8 cellular contexts compared by ENCODE assay signal in genomic region chr17:28812980-28813377, GRCh38. TPM values are rescaled to one million over a fixed set of nuclear protein-coding genes. Genes with fewer than 3 reads are reported as not detected.
A peak's percentile ranks its signal among the peaks of the same experiment; 100 is the strongest.
DNase-seq lines count a peak whose midpoint lies in the region; ATAC-seq, FAIRE-seq and TF ChIP-seq lines count a peak whose summit lies in the region.

No MANE protein-coding gene starts in this region.

- H3K9ac ChIP-seq in HUES6 (ENCODE audit: low read length): peak overlapping the region; percentile 92
- peak overlapping the region in 1 of 2 donors; percentile 76 for H3K9ac ChIP-seq in mucosa of rectum (ENCODE audit: low read depth in 1 of 2, low read length in 2 of 2)

- H3K36me3 ChIP-seq in HUES6 (ENCODE audit: control insufficient read depth, insufficient read depth, low read length) (no peaks in the 10 kb centered on the region), mucosa of rectum (ENCODE audit: control insufficient read depth in 2 of 2, insufficient read depth in 2 of 2, low read length in 2 of 2) (no peaks in the 10 kb centered on the region)

- peak overlapping the region; percentile 63 for H3K4me2 ChIP-seq in A549

- WGBS in A549 (ENCODE audit: missing lambda C conversion rate): 0% methylated on average over 5 of the region's 6 CpGs

- CTCF ChIA-PET in A549 (lab: Yijun Ruan, JAX): interaction anchor here (0.6 to 10.6 kb wide), 9 partner anchors 9 to 407 kb away, joined by 3 to 99 read pairs (median 4); partner anchors contain the start of gene DHRS13

- H3K4me3 ChIP-seq in A549: peak overlapping the region; percentile 73
- peak overlapping the region; percentile 91 for H3K4me3 ChIP-seq in HUES6 (ENCODE audit: low read depth, low read length)
- peak overlapping the region; percentile 86 to 89 for H3K4me3 ChIP-seq in mucosa of rectum (ENCODE audit: low read length in 2 of 2)

- POLR2A ChIA-PET in A549 (lab: Yijun Ruan, JAX): interaction anchor here (0.7 to 1.9 kb wide), 5 partner anchors 11 to 49 kb away, joined by 3 to 13 read pairs (median 4); no protein-coding TSS in a partner anchor

- H3K27ac ChIP-seq in A549 (peak overlapping the region; percentile 89 to 94), HUES6 (ENCODE audit: low read depth, low read length) (peak overlapping the region; percentile 91; the same call in 1 of the 2 replicates), mucosa of rectum (ENCODE audit: low read depth in 2 of 2, low read length in 2 of 2) (peak overlapping the region; percentile 79 to 90)

- no peak for TF ChIP-seq RAD21 in A549 (conservative IDR thresholded peaks at IDR 0.05 in 1 of 2, IDR thresholded peaks at IDR 0.05 in 1 of 2)

- no peaks in the 10 kb centered on the region for H3K27me3 ChIP-seq in HUES6 (ENCODE audit: control insufficient read depth, insufficient read depth, low read length)
- no peaks in the 10 kb centered on the region for H3K27me3 ChIP-seq in mucosa of rectum (ENCODE audit: control insufficient read depth in 2 of 2, insufficient read depth in 2 of 2, low read length in 2 of 2)

- peak; percentile 59 for FAIRE-seq in A549 (lab: Jason Lieb, UNC)

- H3K9me3 ChIP-seq in A549: no peaks in the 10 kb centered on the region
- no peaks in the 10 kb centered on the region for H3K9me3 ChIP-seq in HUES6 (ENCODE audit: control insufficient read depth, insufficient read depth, low read depth, low read length)
- no peaks in the 10 kb centered on the region for H3K9me3 ChIP-seq in mucosa of rectum (ENCODE audit: control insufficient read depth in 2 of 2, low read length in 2 of 2)

- H3K4me1 ChIP-seq in A549 (peaks cover 39% of the 10 kb centered on the region), HUES6 (ENCODE audit: control insufficient read depth, insufficient read depth, low read length) (peaks cover 24% of the 10 kb centered on the region), mucosa of rectum (ENCODE audit: control insufficient read depth in 2 of 2, insufficient read depth in 2 of 2, low read length in 2 of 2) (peaks cover 7 to 15% of the 10 kb centered on the region in 2 donors)

- no peak for TF ChIP-seq EP300 in A549 (IDR thresholded peaks at IDR 0.05)

- TF ChIP-seq POLR2A in A549 (IDR thresholded peaks at IDR 0.05; ENCODE audit: low read length): no peak

- TF ChIP-seq CTCF in A549 (IDR thresholded peaks at IDR 0.05): no peak

- DNase-seq in A549 (ENCODE audit: low read depth in 1 of 2, low spot score in 1 of 2) (no peak), DMS 273 (lab: John Stamatoyannopoulos, UW; ENCODE audit: unreplicated experiment) (no peak), NCI-H510A (lab: John Stamatoyannopoulos, UW) (no peak)
- peak; percentile 0 for DNase-seq in central memory CD4-positive, alpha-beta T cell
- no peak for DNase-seq in stimulated activated CD8-positive, alpha-beta memory T cell treated with anti-CD3 and anti-CD28 coated beads, Interleukin-4, amount 100 ng/mL, for 48 hours
- no peak for DNase-seq in stimulated activated CD4-positive, alpha-beta T cell treated with anti-CD3 and anti-CD28 coated beads, Interleukin-12 subunit alpha, Interleukin-12 subunit beta, amount 100 ng/mL, for 4 hours

- no peak for ATAC-seq in A549

TF ChIP-seq in A549, 52 proteins besides CTCF, POLR2A, EP300 and RAD21:
- TF ChIP-seq SREBF2 (IDR thresholded peaks at IDR 0.05) (no peak), HMGXB4 (CRISPR knock-in tag; IDR thresholded peaks at IDR 0.05; ENCODE audit: borderline replicate concordance) (no peak)
- TF ChIP-seq, protein P1, sequence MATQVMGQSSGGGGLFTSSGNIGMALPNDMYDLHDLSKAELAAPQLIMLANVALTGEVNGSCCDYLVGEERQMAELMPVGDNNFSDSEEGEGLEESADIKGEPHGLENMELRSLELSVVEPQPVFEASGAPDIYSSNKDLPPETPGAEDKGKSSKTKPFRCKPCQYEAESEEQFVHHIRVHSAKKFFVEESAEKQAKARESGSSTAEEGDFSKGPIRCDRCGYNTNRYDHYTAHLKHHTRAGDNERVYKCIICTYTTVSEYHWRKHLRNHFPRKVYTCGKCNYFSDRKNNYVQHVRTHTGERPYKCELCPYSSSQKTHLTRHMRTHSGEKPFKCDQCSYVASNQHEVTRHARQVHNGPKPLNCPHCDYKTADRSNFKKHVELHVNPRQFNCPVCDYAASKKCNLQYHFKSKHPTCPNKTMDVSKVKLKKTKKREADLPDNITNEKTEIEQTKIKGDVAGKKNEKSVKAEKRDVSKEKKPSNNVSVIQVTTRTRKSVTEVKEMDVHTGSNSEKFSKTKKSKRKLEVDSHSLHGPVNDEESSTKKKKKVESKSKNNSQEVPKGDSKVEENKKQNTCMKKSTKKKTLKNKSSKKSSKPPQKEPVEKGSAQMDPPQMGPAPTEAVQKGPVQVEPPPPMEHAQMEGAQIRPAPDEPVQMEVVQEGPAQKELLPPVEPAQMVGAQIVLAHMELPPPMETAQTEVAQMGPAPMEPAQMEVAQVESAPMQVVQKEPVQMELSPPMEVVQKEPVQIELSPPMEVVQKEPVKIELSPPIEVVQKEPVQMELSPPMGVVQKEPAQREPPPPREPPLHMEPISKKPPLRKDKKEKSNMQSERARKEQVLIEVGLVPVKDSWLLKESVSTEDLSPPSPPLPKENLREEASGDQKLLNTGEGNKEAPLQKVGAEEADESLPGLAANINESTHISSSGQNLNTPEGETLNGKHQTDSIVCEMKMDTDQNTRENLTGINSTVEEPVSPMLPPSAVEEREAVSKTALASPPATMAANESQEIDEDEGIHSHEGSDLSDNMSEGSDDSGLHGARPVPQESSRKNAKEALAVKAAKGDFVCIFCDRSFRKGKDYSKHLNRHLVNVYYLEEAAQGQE (IDR thresholded peaks at IDR 0.05): no peak
- TF ChIP-seq, protein P2, sequence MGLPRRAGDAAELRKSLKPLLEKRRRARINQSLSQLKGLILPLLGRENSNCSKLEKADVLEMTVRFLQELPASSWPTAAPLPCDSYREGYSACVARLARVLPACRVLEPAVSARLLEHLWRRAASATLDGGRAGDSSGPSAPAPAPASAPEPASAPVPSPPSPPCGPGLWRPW (IDR thresholded peaks at IDR 0.05): no peak

RNA-seq across cellular contexts. Expression of gene FAM222B, which starts 29.6 kb away (rescaled TPM):
- polyA plus RNA-seq in A549 (2011; rRNA removed) (10.7 and 15.3 TPM in 2 replicates), A549 (2017; fragmentation: RNase III; extraction: RNeasy Plus Mini Kit Qiagen cat#74134 plus additional on column Dnase treatment) (14.3 to 15.6 TPM (median 14.7 TPM) in 3 replicates)
- polyA plus RNA-seq in A549 (2012; cell fraction: cytosol; rRNA removed): 15.6 and 18.7 TPM in 2 replicates
- polyA plus RNA-seq in A549 (2012; cell fraction: nucleus; rRNA removed): 24.5 and 29.5 TPM in 2 replicates
- 16.4 and 24.5 TPM in 2 replicates for polyA minus RNA-seq in A549 (2011; rRNA and poly(A)+ RNA removed)

RNA-seq across cellular contexts. Expression of gene ERAL1, which starts 41.8 kb away (rescaled TPM):
- polyA plus RNA-seq in A549 (2011; rRNA removed): 88.3 and 123 TPM in 2 replicates
- 129 and 154 TPM in 2 replicates for polyA plus RNA-seq in A549 (2012; cell fraction: cytosol; rRNA removed)
- polyA plus RNA-seq in A549 (2012; cell fraction: nucleus; rRNA removed): 136 and 150 TPM in 2 replicates
- polyA plus RNA-seq in A549 (2017; fragmentation: RNase III; extraction: RNeasy Plus Mini Kit Qiagen cat#74134 plus additional on column Dnase treatment): 78.8 to 80.2 TPM (median 78.9 TPM) in 3 replicates
- 104 and 144 TPM in 2 replicates for polyA minus RNA-seq in A549 (2011; rRNA and poly(A)+ RNA removed)
